ENCODE assay signal across 18 cellular contexts in genomic region chr1:218971166-218971565, GRCh38.
"Had no signal": no experiment of that assay in that cellular context is flagged by ENCODE, and none has a peak within 500 bp of the region (broad histone marks: within the 10 kb centered on the region; RNA-seq: fewer than 3 reads in every experiment).

No MANE protein-coding gene starts in this region.

- H3K9me3 ChIP-seq: thoracic aorta had no signal

- H3K27ac ChIP-seq: adrenal gland, thoracic aorta, upper lobe of left lung had no signal

- H3K4me3 ChIP-seq: adrenal gland, smooth muscle cell, thoracic aorta, upper lobe of left lung had no signal

- ATAC-seq: activated CD8-positive, alpha-beta T cell treated with anti-CD3 and anti-CD28 coated beads, Interleukin-2, amount 10 ng/mL, durations not matched to agents 7 days and 5 days; activated naive CD4-positive, alpha-beta T cell treated with anti-CD3 and anti-CD28 coated beads, Interleukin-2, amount 50 U/mL, for 72 hours; activated T-helper 17 cell treated with anti-CD3 and anti-CD28 coated beads, Interleukin-2, amount 50 U/mL, for 72 hours; sciatic nerve; stimulated activated naive B cell treated with anti-CD40 and anti-IgM and Interleukin-4, amounts not matched to agents 10 μg/mL and 1 μg/mL and 100 μg/mL, for 72 hours had no signal

- H3K27me3 ChIP-seq: adrenal gland, upper lobe of left lung had no signal

- DNase-seq: activated CD4-positive, alpha-beta T cell treated with anti-CD3 and anti-CD28 coated beads for 1 hour; activated CD4-positive, alpha-beta T cell treated with anti-CD3 and anti-CD28 coated beads, Interleukin-2, amount 50 U/mL, for 1 hour; activated CD8-positive, alpha-beta T cell treated with anti-CD3 and anti-CD28 coated beads, Interleukin-2, amount 10 ng/mL, durations not matched to agents 7 days and 5 days; adrenal gland; effector CD8-positive, alpha-beta T cell; erythroblast; kidney glomerular epithelial cell; nucleus accumbens; stimulated activated CD4-positive, alpha-beta T cell treated with anti-CD3 and anti-CD28 coated beads, Interleukin-2, amount 100 ng/mL, for 48 hours; stimulated activated CD8-positive, alpha-beta memory T cell treated with anti-CD3 and anti-CD28 coated beads, Interleukin-4, amount 100 ng/mL, for 48 hours; stimulated activated naive B cell treated with anti-CD40 and anti-IgM and Interleukin-4, amounts not matched to agents 10 μg/mL and 1 μg/mL and 100 μg/mL, for 72 hours; T-helper 9 cell; upper lobe of left lung had no signal

- H3K4me1 ChIP-seq: adrenal gland, upper lobe of left lung had no signal
